Comparison of ENCODE assay signal across 23 cellular contexts in genomic region chr10:133213641-133214467, GRCh38. TPM values are rescaled to one million over a fixed set of nuclear protein-coding genes. Genes with fewer than 3 reads are reported as not detected.
DNase-seq lines count a peak whose midpoint lies in the region; ATAC-seq, FAIRE-seq and TF ChIP-seq lines count a peak whose summit lies in the region.
"Had no signal": no experiment of that assay in that cellular context is flagged by ENCODE, and none has a peak within 500 bp of the region (broad histone marks: within the 10 kb centered on the region; RNA-seq: fewer than 3 reads in every experiment).

No MANE protein-coding gene starts in this region.

- H3K9ac ChIP-seq in kidney (ENCODE audit: low read length in 2 of 2) (no peak overlapping the region), mesenchymal stem cell (ENCODE audit: low read length) (no peak overlapping the region)
- H3K9ac ChIP-seq: BLaER1 had no signal

- 78 to 83% (median 82%) methylated on average over 29 to 32 of the region's 32 CpGs for WGBS in heart left ventricle, 4 donors
- 83% methylated on average over 32 of the region's 32 CpGs for WGBS in mesenchymal stem cell

- H4K91ac ChIP-seq in mesenchymal stem cell (ENCODE audit: low read length), result no peak overlapping the region

- no peak overlapping the region for H3K23ac ChIP-seq in mesenchymal stem cell (ENCODE audit: low read length in 2 of 2)

- ATAC-seq in heart left ventricle (no peak), HG03135 (IDR thresholded peaks at IDR 0.05; ENCODE audit: unreplicated experiment) (no peak), GM18867 (IDR thresholded peaks at IDR 0.05; ENCODE audit: unreplicated experiment) (no peak)
- ATAC-seq: GM23338, HCT116 had no signal

- H3K36me3 ChIP-seq in heart left ventricle (no peaks in the 10 kb centered on the region), left ventricle myocardium inferior (no peaks in the 10 kb centered on the region), kidney (ENCODE audit: control insufficient read depth in 1 of 2, insufficient read depth in 2 of 2, low read length in 2 of 2) (no peaks in the 10 kb centered on the region), mesenchymal stem cell (ENCODE audit: control insufficient read depth in 1 of 2, insufficient read depth in 2 of 2, low read depth in 1 of 2, low read length in 2 of 2) (no peaks in the 10 kb centered on the region)
- H3K36me3 ChIP-seq: BLaER1 had no signal

- H3K27me3 ChIP-seq in heart left ventricle (peaks cover 0 to 20% (median 4%) of the 10 kb centered on the region in 9 donors), left ventricle myocardium inferior (ENCODE audit: low read depth) (peaks cover 56% of the 10 kb centered on the region), mesenchymal stem cell (ENCODE audit: control insufficient read depth in 1 of 2, insufficient read depth in 1 of 2, low read length in 2 of 2) (peaks cover 0 to 15% of the 10 kb centered on the region in 2 experiments)

- H2BK15ac ChIP-seq in mesenchymal stem cell (ENCODE audit: low read depth, poor library complexity, severe bottlenecking), result no peak overlapping the region

- H2BK5ac ChIP-seq in mesenchymal stem cell (ENCODE audit: low read depth, low read length, poor library complexity, severe bottlenecking), result no peak overlapping the region

- H2AFZ ChIP-seq in mesenchymal stem cell (ENCODE audit: low read depth, low read length), result no peak overlapping the region
- H2AFZ ChIP-seq: GM23338 had no signal

- no peaks in the 10 kb centered on the region for H3K4me1 ChIP-seq in heart left ventricle
- no peaks in the 10 kb centered on the region for H3K4me1 ChIP-seq in left ventricle myocardium inferior
- no peaks in the 10 kb centered on the region for H3K4me1 ChIP-seq in kidney (ENCODE audit: control insufficient read depth in 1 of 2, insufficient read depth in 1 of 2, low read depth in 1 of 2, low read length in 2 of 2)
- peaks cover 2% of the 10 kb centered on the region for H3K4me1 ChIP-seq in mesenchymal stem cell (ENCODE audit: control insufficient read depth, insufficient read depth, low read depth, low read length)

- H3K4me3 ChIP-seq in heart left ventricle (no peak overlapping the region), left ventricle myocardium inferior (no peak overlapping the region), kidney (ENCODE audit: low read length in 2 of 2) (no peak overlapping the region), mesenchymal stem cell (ENCODE audit: insufficient read depth in 1 of 2, low read depth in 1 of 2, low read length in 2 of 2) (no peak overlapping the region)
- H3K4me3 ChIP-seq: BLaER1, GM23338 had no signal

- H2AK5ac ChIP-seq in mesenchymal stem cell (ENCODE audit: low read length, severe bottlenecking), result no peak overlapping the region

- no peak overlapping the region for H4K8ac ChIP-seq in mesenchymal stem cell (ENCODE audit: low read length)

- peaks cover 0 to 4% (median 0%) of the 10 kb centered on the region in 12 donors for H3K9me3 ChIP-seq in heart left ventricle
- H3K9me3 ChIP-seq in left ventricle myocardium inferior (replicated peaks), result no peaks in the 10 kb centered on the region
- H3K9me3 ChIP-seq in kidney (ENCODE audit: control insufficient read depth in 1 of 2, low read length in 2 of 2), result no peaks in the 10 kb centered on the region
- H3K9me3 ChIP-seq in mesenchymal stem cell (ENCODE audit: control insufficient read depth, low read length), result no peaks in the 10 kb centered on the region
- H3K9me3 ChIP-seq: BLaER1 had no signal

- H3K27ac ChIP-seq in heart left ventricle, result no peak overlapping the region
- no peak overlapping the region for H3K27ac ChIP-seq in left ventricle myocardium inferior (replicated peaks)
- H3K27ac ChIP-seq in kidney (ENCODE audit: low read depth in 2 of 2, low read length in 2 of 2), result no peak overlapping the region
- H3K27ac ChIP-seq in mesenchymal stem cell (ENCODE audit: low read length, poor library complexity, severe bottlenecking), result no peak overlapping the region
- H3K27ac ChIP-seq: BLaER1 had no signal

- no peak for FAIRE-seq in kidney (lab: Jason Lieb, UNC)
- FAIRE-seq: GM12892, GM18507 had no signal

- TF ChIP-seq CTCF in heart left ventricle (IDR thresholded peaks at IDR 0.05), result no peak
- TF ChIP-seq CTCF in left ventricle myocardium inferior (IDR thresholded peaks at IDR 0.05; ENCODE audit: borderline replicate concordance), result no peak
- TF ChIP-seq CTCF in kidney (IDR thresholded peaks at IDR 0.05; ENCODE audit: borderline replicate concordance, extremely low read depth, insufficient read depth), result no peak

- H3K4me1 Mint-ChIP-seq in IgD-negative memory B cell, result no peaks in the 10 kb centered on the region
- H3K4me1 Mint-ChIP-seq: CD14-positive monocyte had no signal

- no peaks in the 10 kb centered on the region for H3K79me1 ChIP-seq in mesenchymal stem cell (replicated peaks; ENCODE audit: low read length, poor library complexity, severe bottlenecking)

- no peaks in the 10 kb centered on the region for H3K36me3 Mint-ChIP-seq in IgD-negative memory B cell
- H3K36me3 Mint-ChIP-seq: CD14-positive monocyte; CD4-positive, alpha-beta memory T cell had no signal

- H3K4me2 ChIP-seq in mesenchymal stem cell (ENCODE audit: low read length, poor library complexity, severe bottlenecking), result no peak overlapping the region
- H3K4me2 ChIP-seq: GM23338 had no signal

- H3K4ac ChIP-seq in mesenchymal stem cell (ENCODE audit: low read depth in 1 of 2, low read length in 2 of 2), result no peak overlapping the region

- H3K27ac Mint-ChIP-seq in IgD-negative memory B cell, result peak overlapping the region in 2 of 3 donors; percentile 19 to 53
- H3K27ac Mint-ChIP-seq: CD14-positive monocyte; CD4-positive, alpha-beta memory T cell; GM23338 had no signal

- no peak overlapping the region for H3K14ac ChIP-seq in mesenchymal stem cell (ENCODE audit: low read length in 2 of 2)

- no peak overlapping the region for H2BK120ac ChIP-seq in mesenchymal stem cell (ENCODE audit: low read depth, low read length)

- intact Hi-C loops in heart left ventricle (cut with DNase I) (no loop called here), left ventricle myocardium inferior (cut with micrococcal nuclease) (no loop called here), kidney (cut with DNase I) (no loop called here)

- H3K9me3 Mint-ChIP-seq in IgD-negative memory B cell, result peaks cover 0 to 3% (median 0%) of the 10 kb centered on the region in 3 donors
- H3K9me3 Mint-ChIP-seq: CD14-positive monocyte; CD4-positive, alpha-beta memory T cell; GM23338 had no signal

- H3K18ac ChIP-seq in mesenchymal stem cell (ENCODE audit: low read depth in 1 of 2, low read length in 2 of 2), result no peak overlapping the region

- no peak overlapping the region for H2BK12ac ChIP-seq in mesenchymal stem cell (ENCODE audit: low read length in 2 of 2)

- H3K27me3 Mint-ChIP-seq in IgD-negative memory B cell, result peaks cover 4% of the 10 kb centered on the region

- DNase-seq in heart left ventricle (peak in 3 of 5 donors; percentile 10 to 53 (median 16)), left ventricle myocardium inferior (no peak), kidney (peak; percentile 59), mesenchymal stem cell (no peak)
- DNase-seq: 8988T, DMS153, DMS79, GDM1, H7 had no signal

- H3K4me3 Mint-ChIP-seq in IgD-negative memory B cell, result no peak overlapping the region
- H3K4me3 Mint-ChIP-seq: CD14-positive monocyte; CD4-positive, alpha-beta memory T cell; GM23338 had no signal

- no peak for TF ChIP-seq POLR2A in heart left ventricle (IDR thresholded peaks at IDR 0.05)

RNA-seq across cellular contexts. Expression of gene UTF1, which starts 16.2 kb away (rescaled TPM):
- total RNA-seq in heart left ventricle (not detected), left ventricle myocardium inferior (not detected), kidney (not detected)
- polyA plus RNA-seq in heart left ventricle (not detected), IgD-negative memory B cell (not detected), kidney (ENCODE audit: insufficient read depth, low read depth, low replicate concordance) (not detected)
- polyA plus RNA-seq in mesenchymal stem cell (2013, experiment 1 of 2), result not detected
- not detected for polyA plus RNA-seq in mesenchymal stem cell (2013, experiment 2 of 2)
- total RNA-seq: A673; CD4-positive, alpha-beta memory T cell; Daoy; HT-29 had no signal
- polyA plus RNA-seq: AG04450; CD4-positive, alpha-beta memory T cell had no signal

RNA-seq across cellular contexts. Expression of gene VENTX, which starts 23.8 kb away (rescaled TPM):
- total RNA-seq in heart left ventricle, result 1 to 10 TPM in 1 of 9 donors, under 1 TPM in 8; 0.29 to 2.3 (median 0.56) TPM
- polyA plus RNA-seq in heart left ventricle, result under 1 TPM; 0.58 to 0.99 TPM
- 0.33 TPM for total RNA-seq in left ventricle myocardium inferior
- not detected for polyA plus RNA-seq in IgD-negative memory B cell
- 3.3 TPM for total RNA-seq in kidney
- 0.39 TPM for polyA plus RNA-seq in kidney (ENCODE audit: insufficient read depth, low read depth, low replicate concordance)
- polyA plus RNA-seq in mesenchymal stem cell (2013, experiment 1 of 2), result not detected
- not detected for polyA plus RNA-seq in mesenchymal stem cell (2013, experiment 2 of 2)
- total RNA-seq: A673; CD4-positive, alpha-beta memory T cell; Daoy; HT-29 had no signal
- polyA plus RNA-seq: AG04450; CD4-positive, alpha-beta memory T cell had no signal

RNA-seq across cellular contexts. Expression of gene KNDC1, which starts 53.8 kb away (rescaled TPM):
- total RNA-seq in heart left ventricle (1 to 10 TPM in 1 of 9 donors, under 1 TPM in 6, not detected in 2; 0.05 to 2.9 (median 0.13) TPM), left ventricle myocardium inferior (0.11 TPM), kidney (8.7 TPM)
- polyA plus RNA-seq in heart left ventricle (under 1 TPM in 1 of 2 donors, not detected in 1; 0.04 TPM), IgD-negative memory B cell (0.05 TPM), kidney (ENCODE audit: insufficient read depth, low read depth, low replicate concordance) (0.43 TPM)
- polyA plus RNA-seq in mesenchymal stem cell (2013, experiment 1 of 2), result 0.07 TPM
- 0.12 TPM for polyA plus RNA-seq in mesenchymal stem cell (2013, experiment 2 of 2)
- total RNA-seq: A673, Daoy had no signal

Comparison
In these comparisons a context has a peak if more than half of its experiments do, and no peak if none do; other contexts are left out.
1. DNase-seq: peak in heart left ventricle (3 of 5) and kidney (single experiment); none in left ventricle myocardium inferior (single experiment) and mesenchymal stem cell (single experiment).